ENCODE assay signal across 25 cellular contexts in the genomic region with DNA sequence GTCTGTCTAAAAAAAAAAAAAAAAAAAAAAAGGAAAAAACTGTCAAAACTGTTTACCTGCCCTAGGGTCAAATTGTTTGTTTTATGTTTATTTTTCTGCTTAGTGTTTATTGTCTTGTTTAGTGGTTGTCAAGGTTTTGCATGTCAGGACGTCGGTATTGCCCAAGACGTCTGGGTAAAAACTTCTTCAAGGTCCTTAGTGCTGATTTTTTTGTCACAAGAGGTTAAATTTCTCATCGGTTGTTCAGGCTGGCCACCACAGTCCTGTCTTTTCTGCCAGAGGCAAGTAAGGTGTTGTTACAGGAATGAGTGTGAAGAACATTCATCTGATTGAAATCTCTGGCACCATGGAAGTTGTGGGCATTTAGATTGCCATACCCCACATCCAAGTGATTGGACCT.
"Had no signal": no experiment of that assay in that cellular context is flagged by ENCODE, and none has a peak within 500 bp of the region (broad histone marks: within the 10 kb centered on the region; RNA-seq: fewer than 3 reads in every experiment).

No MANE protein-coding gene starts in this region.

- H3K4me2 ChIP-seq: hepatocyte had no signal

- ATAC-seq: activated T-cell treated with anti-CD3 and anti-CD28 coated beads, Interleukin-2, amount 50 U/mL, for 4 hours; foreskin keratinocyte; left lung; natural killer cell treated with Interleukin-12 subunit alpha and Interleukin-12 subunit beta and Interleukin-15 and Interleukin-18, amount 100 ng/mL, for 72 hours; psoas muscle; stimulated activated naive CD8-positive, alpha-beta T cell treated with anti-CD3 and anti-CD28 coated beads, Interleukin-15, Interleukin-2, amounts not matched to agents 100 U/mL and 50 U/mL, for 24 hours had no signal

- H3K27me3 Mint-ChIP-seq: activated naive CD8-positive, alpha-beta T cell treated with anti-CD3 and anti-CD28 coated beads, Interleukin-2, amount 10 ng/mL, durations not matched to agents 7 days and 5 days; natural killer cell treated with Interleukin-12 subunit alpha and Interleukin-12 subunit beta and Interleukin-15 and Interleukin-18, amount 100 ng/mL, for 72 hours had no signal

- H3K4me3 ChIP-seq: coronary artery, hepatocyte, left lung, ovary, psoas muscle had no signal

- H3K4me1 ChIP-seq: foreskin keratinocyte, left lung had no signal

- DNase-seq: activated CD4-positive, alpha-beta T cell treated with anti-CD3 and anti-CD28 coated beads for 4 hours; activated CD4-positive, alpha-beta T cell treated with anti-CD3 and anti-CD28 coated beads, Interleukin-2, amount 50 U/mL, for 48 hours; activated CD4-positive, CD25-positive, alpha-beta regulatory T cell; activated CD8-positive, alpha-beta memory T cell treated with anti-CD3 and anti-CD28 coated beads, Interleukin-2, amount 50 U/mL, for 48 hours; activated naive CD4-positive, alpha-beta T cell treated with Interleukin-2 at 50 U/mL for 16 hours; activated naive CD8-positive, alpha-beta T cell treated with anti-CD3 and anti-CD28 coated beads, Interleukin-2, amount 10 ng/mL, durations not matched to agents 7 days and 5 days; activated T-cell treated with anti-CD3 and anti-CD28 coated beads, Interleukin-2, amount 50 U/mL, for 4 hours; amniotic stem cell; cerebellar nuclear complex; foreskin keratinocyte; immature natural killer cell; left lung; ovary; psoas muscle; right cardiac atrium; stimulated activated CD4-positive, alpha-beta T cell treated with anti-CD3 and anti-CD28 coated beads, Interleukin-12 subunit alpha, Interleukin-12 subunit beta, amount 100 ng/mL, for 4 hours; stimulated activated CD4-positive, alpha-beta T cell treated with anti-CD3 and anti-CD28 coated beads, Interleukin-4, amount 100 ng/mL, for 4 hours; stimulated activated naive CD8-positive, alpha-beta T cell treated with anti-CD3 and anti-CD28 coated beads, Interleukin-15, Interleukin-2, amounts not matched to agents 100 U/mL and 50 U/mL, for 24 hours; T1000 had no signal

- H3K27me3 ChIP-seq: foreskin keratinocyte, hepatocyte, left lung, neutrophil, ovary had no signal

- H3K9me3 Mint-ChIP-seq: natural killer cell treated with Interleukin-12 subunit alpha and Interleukin-12 subunit beta and Interleukin-15 and Interleukin-18, amount 100 ng/mL, for 72 hours had no signal

- H3K27ac Mint-ChIP-seq: activated naive CD8-positive, alpha-beta T cell treated with anti-CD3 and anti-CD28 coated beads, Interleukin-2, amount 10 ng/mL, durations not matched to agents 7 days and 5 days; natural killer cell treated with Interleukin-12 subunit alpha and Interleukin-12 subunit beta and Interleukin-15 and Interleukin-18, amount 100 ng/mL, for 72 hours; T-helper 1 cell treated with Interleukin-12 subunit alpha and Interleukin-12 subunit beta and Interleukin-4 antibody, amounts not matched to agents 30 μg/mL and 1 μg/mL, for 36 hours had no signal

- H3K36me3 ChIP-seq: left lung, neutrophil, ovary had no signal

- H3K4me1 Mint-ChIP-seq: immature natural killer cell had no signal

- H3K9me3 ChIP-seq: left lung, neutrophil, ovary, psoas muscle had no signal

- FAIRE-seq: bronchial epithelial cell had no signal

- H3K27ac ChIP-seq: coronary artery, foreskin keratinocyte, left lung, neutrophil, ovary, psoas muscle had no signal

- H3K4me3 Mint-ChIP-seq: activated naive CD8-positive, alpha-beta T cell treated with anti-CD3 and anti-CD28 coated beads, Interleukin-2, amount 10 ng/mL, durations not matched to agents 7 days and 5 days; activated T-cell treated with anti-CD3 and anti-CD28 coated beads, Interleukin-2, amount 50 U/mL, for 4 hours; immature natural killer cell; natural killer cell treated with Interleukin-12 subunit alpha and Interleukin-12 subunit beta and Interleukin-15 and Interleukin-18, amount 100 ng/mL, for 72 hours; T-helper 1 cell treated with Interleukin-12 subunit alpha and Interleukin-12 subunit beta and Interleukin-4 antibody, amounts not matched to agents 30 μg/mL and 1 μg/mL, for 36 hours had no signal

- H2AFZ ChIP-seq: hepatocyte had no signal
